ENCODE assay signal across 6 cellular contexts in genomic region chr2:24095171-24095677, GRCh38. TPM values are rescaled to one million over a fixed set of nuclear protein-coding genes. Genes with fewer than 3 reads are reported as not detected.
DNase-seq lines count a peak whose midpoint lies in the region.
"Not testable (repeated sequence)": the region's sequence is repeated elsewhere in the genome, so short reads cannot be mapped to it uniquely, and the experiment has no call there.

No MANE protein-coding gene starts in this region.

- peak; percentile 32 for DNase-seq in NT2/D1 (ENCODE audit: low read depth, low spot score)
- peak in 35 of 42 donors; percentile 7 to 76 (median 44) for DNase-seq in head of caudate nucleus
- DNase-seq in mesendoderm = peak; percentile 32

- H3K27ac ChIP-seq in HUES64 (ENCODE audit: low read depth, low read length); iPS-20b (ENCODE audit: low read length); mesendoderm (ENCODE audit: low read depth, low read length): not testable (repeated sequence)

- not testable (repeated sequence) for H3K4ac ChIP-seq in mesendoderm (ENCODE audit: low read depth, low read length)

- H3K79me1 ChIP-seq in mesendoderm (ENCODE audit: low read length) = not testable (repeated sequence)

- not testable (repeated sequence) for H3K56ac ChIP-seq in mesendoderm (ENCODE audit: low read length)

- not testable (repeated sequence) for H2BK120ac ChIP-seq in mesendoderm (ENCODE audit: low read depth, low read length)

- H3K4me1 ChIP-seq in ES-I3 (ENCODE audit: insufficient read depth, low read length); HUES64 (ENCODE audit: insufficient read depth, low read length); NT2/D1 (ENCODE audit: insufficient read depth, insufficient read length); iPS-20b (ENCODE audit: insufficient read depth, low read length); mesendoderm (ENCODE audit: control insufficient read depth, low read depth, low read length): not testable (repeated sequence)

- H3K9ac ChIP-seq in ES-I3 (ENCODE audit: low read depth, low read length) = peak overlapping the region; percentile 20; the same call in 1 of the 2 replicates
- peak overlapping the region; percentile 54 for H3K9ac ChIP-seq in HUES64 (ENCODE audit: low read depth, low read length)
- H3K9ac ChIP-seq in NT2/D1 (ENCODE audit: insufficient read length, low read depth); mesendoderm (ENCODE audit: low read length): not testable (repeated sequence)
- H3K9ac ChIP-seq in iPS-20b (ENCODE audit: low read depth, low read length) = 0 out of 2 replicates have a peak overlapping the region, but pooled peaks have one; percentile 37

- H4K5ac ChIP-seq in mesendoderm (ENCODE audit: low read length) = not testable (repeated sequence)

- H3K9me3 ChIP-seq in ES-I3 (ENCODE audit: control insufficient read depth, insufficient read depth, low read length); HUES64 (ENCODE audit: insufficient read depth, low read depth, low read length); NT2/D1 (ENCODE audit: insufficient read depth, low read length); iPS-20b (ENCODE audit: insufficient read depth, low read depth, low read length): not testable (repeated sequence)

- H2BK5ac ChIP-seq in mesendoderm (ENCODE audit: low read length) = not testable (repeated sequence)

- H3K79me2 ChIP-seq in mesendoderm (ENCODE audit: control insufficient read depth, insufficient read depth, low read length) = not testable (repeated sequence)

- H3K23ac ChIP-seq in mesendoderm (ENCODE audit: low read length) = not testable (repeated sequence)

- not testable (repeated sequence) for H2AK5ac ChIP-seq in mesendoderm (ENCODE audit: low read length)

- not testable (repeated sequence) for H2BK15ac ChIP-seq in mesendoderm (replicated peaks; ENCODE audit: low read depth)

- intact Hi-C loops in head of caudate nucleus (cut with DNase I) = not testable (repeated sequence)

- 50% methylated on average over 17 of the region's 17 CpGs for WGBS in HUES64
- no CpG with 5 or more reads among the region's 17 CpGs for WGBS in mesendoderm (ENCODE audit: extremely low coverage, insufficient coverage, low lambda C conversion rate)

- H3K18ac ChIP-seq in mesendoderm (ENCODE audit: low read length) = not testable (repeated sequence)

- not testable (repeated sequence) for H4K8ac ChIP-seq in mesendoderm (ENCODE audit: low read depth, low read length)

- not testable (repeated sequence) for H3K27me3 ChIP-seq in HUES64 (ENCODE audit: insufficient read depth, low read length); NT2/D1 (ENCODE audit: insufficient read depth, insufficient read length); iPS-20b (ENCODE audit: insufficient read depth, low read length); mesendoderm (ENCODE audit: insufficient read depth, low read length, poor library complexity)

- not testable (repeated sequence) for H3K36me3 ChIP-seq in ES-I3 (ENCODE audit: insufficient read depth, low read length); HUES64 (ENCODE audit: insufficient read depth, low read length); NT2/D1 (ENCODE audit: insufficient read depth, insufficient read length, low read length); iPS-20b (ENCODE audit: insufficient read depth, low read depth, low read length); mesendoderm (ENCODE audit: control insufficient read depth, insufficient read depth, low read length)

- H3K4me2 ChIP-seq in mesendoderm (ENCODE audit: low read length) = not testable (repeated sequence)

- H3K4me3 ChIP-seq in HUES64 (ENCODE audit: low read length) (peak overlapping the region; percentile 31), iPS-20b (ENCODE audit: low read length) (peak overlapping the region; percentile 39; the same call in 1 of the 2 replicates)
- not testable (repeated sequence) for H3K4me3 ChIP-seq in NT2/D1 (ENCODE audit: insufficient read length, low read depth); mesendoderm (ENCODE audit: low read length)

RNA-seq across cellular contexts. Expression of gene TP53I3, which starts 10.6 kb away (rescaled TPM):
- polyA plus RNA-seq in HUES64 (2013, experiment 1 of 2) = 39.8 TPM
- 33.8 TPM for polyA plus RNA-seq in HUES64 (2013, experiment 2 of 2)
- polyA plus RNA-seq in mesendoderm (2013, experiment 1 of 2) = 23.7 TPM
- polyA plus RNA-seq in mesendoderm (2013, experiment 2 of 2) = 22.9 TPM

RNA-seq across cellular contexts. Expression of gene SF3B6, which starts 19.1 kb away (rescaled TPM):
- polyA plus RNA-seq in HUES64 (2013, experiment 1 of 2) = 129 TPM
- polyA plus RNA-seq in HUES64 (2013, experiment 2 of 2) = 153 TPM
- polyA plus RNA-seq in mesendoderm (2013, experiment 1 of 2) = 242 TPM
- polyA plus RNA-seq in mesendoderm (2013, experiment 2 of 2) = 249 TPM

RNA-seq across cellular contexts. Expression of gene PFN4, which starts 27.9 kb away (rescaled TPM):
- polyA plus RNA-seq in HUES64 (2013, experiment 1 of 2) = not detected
- polyA plus RNA-seq in HUES64 (2013, experiment 2 of 2) = not detected
- polyA plus RNA-seq in mesendoderm (2013, experiment 1 of 2) = 0.22 TPM
- 0.17 TPM for polyA plus RNA-seq in mesendoderm (2013, experiment 2 of 2)

RNA-seq across cellular contexts. Expression of gene FAM228B, which starts 28.0 kb away (rescaled TPM):
- polyA plus RNA-seq in HUES64 (2013, experiment 1 of 2) = 2.1 TPM
- polyA plus RNA-seq in HUES64 (2013, experiment 2 of 2) = 3.6 TPM
- polyA plus RNA-seq in mesendoderm (2013, experiment 1 of 2) = 1.1 TPM
- 0.83 TPM for polyA plus RNA-seq in mesendoderm (2013, experiment 2 of 2)

RNA-seq across cellular contexts. Expression of gene FKBP1B, which starts 45.7 kb away (rescaled TPM):
- 44.8 TPM for polyA plus RNA-seq in HUES64 (2013, experiment 1 of 2)
- polyA plus RNA-seq in HUES64 (2013, experiment 2 of 2) = 51.1 TPM
- polyA plus RNA-seq in mesendoderm (2013, experiment 1 of 2) = 29.4 TPM
- 29.2 TPM for polyA plus RNA-seq in mesendoderm (2013, experiment 2 of 2)
